7 cellular contexts compared by ENCODE assay signal in the genomic region with DNA sequence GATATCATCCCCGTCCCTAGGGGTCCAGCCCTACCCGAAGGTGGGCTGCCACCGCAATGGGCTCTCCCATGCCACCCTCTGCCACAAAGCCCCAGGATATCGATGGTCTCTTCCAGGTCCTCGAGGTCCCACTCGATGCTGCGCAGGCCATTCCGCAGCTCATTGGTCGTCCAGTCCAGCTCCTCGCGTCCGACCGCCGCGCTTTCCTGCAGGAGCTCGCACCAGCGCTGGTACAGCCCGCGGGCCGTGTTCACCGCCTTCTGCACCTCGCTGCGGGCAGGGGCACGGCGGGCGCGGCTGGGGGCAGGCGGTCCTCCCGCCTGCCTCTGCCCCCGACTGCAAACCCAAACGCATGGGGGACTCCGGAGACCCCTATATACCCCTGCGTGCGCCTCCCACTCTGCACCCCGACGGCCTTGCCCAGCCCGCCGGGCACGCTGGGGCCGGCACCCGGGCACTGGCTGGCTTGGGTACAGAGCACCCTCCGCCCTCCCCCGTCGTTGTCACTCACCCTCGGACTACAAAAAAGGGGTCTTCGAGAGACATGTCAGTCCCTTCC. TPM values are rescaled to one million over a fixed set of nuclear protein-coding genes. Genes with fewer than 3 reads are reported as not detected.
A peak's percentile ranks its signal among the peaks of the same experiment; 100 is the strongest.
DNase-seq lines count a peak whose midpoint lies in the region; ATAC-seq and TF ChIP-seq lines count a peak whose summit lies in the region.

No MANE protein-coding gene starts in this region.

- ATAC-seq in HG03196 (IDR thresholded peaks at IDR 0.05; ENCODE audit: unreplicated experiment) (peak; percentile 0), mucosa of descending colon (peak; percentile 4), GM21825 (IDR thresholded peaks at IDR 0.05; ENCODE audit: unreplicated experiment) (no peak)

- intact Hi-C loops in mucosa of descending colon (cut with DNase I, micrococcal nuclease): no loop called here

- H3F3A ChIP-seq in SK-N-SH (replicated peaks; ENCODE audit: insufficient read depth): peaks cover 11% of the 10 kb centered on the region

- H3K9me3 ChIP-seq in SK-N-SH: no peaks in the 10 kb centered on the region
- no peaks in the 10 kb centered on the region for H3K9me3 ChIP-seq in ectodermal cell (ENCODE audit: control insufficient read depth, low read length)
- H3K9me3 ChIP-seq in mucosa of descending colon: no peaks in the 10 kb centered on the region

- no peaks in the 10 kb centered on the region for H3K9me2 ChIP-seq in SK-N-SH

- WGBS in SK-N-SH (ENCODE audit: low lambda C conversion rate): 3% methylated on average over 16 of the region's 46 CpGs
- WGBS in ectodermal cell, 2 experiments: 1% methylated on average over 46 of the region's 46 CpGs

- H4K20me1 ChIP-seq in SK-N-SH (ENCODE audit: insufficient read depth): peaks cover 18% of the 10 kb centered on the region

- CTCF ChIA-PET in SK-N-SH (lab: Yijun Ruan, JAX): interaction anchor here (0.6 to 1.8 kb wide), 12 partner anchors 12 to 184 kb away, joined by 3 to 10 read pairs (median 4); no protein-coding TSS in a partner anchor

- peaks cover 0 to 7% of the 10 kb centered on the region in 2 experiments; a peak in 1 of 4 replicates for H3K4me1 ChIP-seq in SK-N-SH (ENCODE audit: control insufficient read depth in 1 of 2, insufficient read depth in 2 of 2, low read depth in 1 of 2, low read length in 1 of 2)
- H3K4me1 ChIP-seq in ectodermal cell (ENCODE audit: control insufficient read depth, insufficient read depth, low read length): peaks cover under 1% of the 10 kb centered on the region
- H3K4me1 ChIP-seq in mucosa of descending colon (ENCODE audit: low read depth): peaks cover 16% of the 10 kb centered on the region

- H3K36me3 ChIP-seq in SK-N-SH (replicated peaks in 1 of 2; ENCODE audit: control insufficient read depth in 1 of 2, insufficient read depth in 2 of 2, low read length in 1 of 2): peaks cover 3 to 15% of the 10 kb centered on the region in 2 experiments
- H3K36me3 ChIP-seq in ectodermal cell (ENCODE audit: control insufficient read depth, insufficient read depth, low read length): no peaks in the 10 kb centered on the region
- H3K36me3 ChIP-seq in mucosa of descending colon (ENCODE audit: low read depth): peaks cover 3% of the 10 kb centered on the region

- POLR2A ChIA-PET in SK-N-SH (lab: Yijun Ruan, JAX): interaction anchor here (0.7 to 2.8 kb wide), 6 partner anchors 11 to 31 kb away, joined by 3 to 24 read pairs (median 5); partner anchors contain the start of gene NACC1

- peak overlapping the region; percentile 94 for H3K9ac ChIP-seq in SK-N-SH

- TF ChIP-seq RAD21 in SK-N-SH (IDR thresholded peaks at IDR 0.05; ENCODE audit: low read length): no peak

- DNase-seq in GDM1 (lab: John Stamatoyannopoulos, UW) (peak; percentile 22), SK-N-SH (peak; percentile 66), mucosa of descending colon (peak in 2 of 3 donors; percentile 80 to 85), ureter (ENCODE audit: low spot score) (peak; percentile 66)

- peaks cover 62% of the 10 kb centered on the region for H3K79me2 ChIP-seq in SK-N-SH (ENCODE audit: insufficient read depth)

- H3K4me3 ChIP-seq in SK-N-SH (ENCODE audit: low read depth in 2 of 2, low read length in 1 of 2) (peak overlapping the region; percentile 83 to 94), ectodermal cell (ENCODE audit: insufficient read depth, low read depth, low read length) (peak overlapping the region; percentile 89), mucosa of descending colon (peak overlapping the region; percentile 56)

- peak overlapping the region; percentile 95 to 99 for H3K27ac ChIP-seq in SK-N-SH (ENCODE audit: low read depth in 2 of 2, low read length in 1 of 2)
- H3K27ac ChIP-seq in ectodermal cell (ENCODE audit: insufficient read depth, low read depth, low read length, poor library complexity, severe bottlenecking): no peak overlapping the region

- H3K27me3 ChIP-seq in SK-N-SH (ENCODE audit: insufficient read depth) (no peaks in the 10 kb centered on the region), ectodermal cell (ENCODE audit: control insufficient read depth, insufficient read depth, low read length, poor library complexity, severe bottlenecking) (no peaks in the 10 kb centered on the region)

- TF ChIP-seq CTCF in SK-N-SH (IDR thresholded peaks at IDR 0.05): no peak
- no peak for TF ChIP-seq CTCF in mucosa of descending colon (IDR thresholded peaks at IDR 0.05)

- TF ChIP-seq EP300 in SK-N-SH (IDR thresholded peaks at IDR 0.05; ENCODE audit: borderline replicate concordance in 1 of 2, low read depth in 1 of 2, low read length in 1 of 2): no peak

- H2AFZ ChIP-seq in SK-N-SH (ENCODE audit: low read depth): peak overlapping the region; percentile 71; the same call in 1 of the 2 replicates

- H3K4me2 ChIP-seq in SK-N-SH: peak overlapping the region; percentile 81

TF ChIP-seq in SK-N-SH, 30 proteins besides CTCF, POLR2A, EP300 and RAD21:
- TF ChIP-seq NFIC (IDR thresholded peaks at IDR 0.05; ENCODE audit: borderline replicate concordance) (no peak), TAF1 (IDR thresholded peaks at IDR 0.05; ENCODE audit: borderline replicate concordance, low read depth, low read length) (peak; percentile 30; the same call in 1 of the 2 replicates), NRF1 (IDR thresholded peaks at IDR 0.05; ENCODE audit: low read depth, low read length) (peak; percentile 46; the same call in 1 of the 2 replicates)
- TF ChIP-seq, protein P1, sequence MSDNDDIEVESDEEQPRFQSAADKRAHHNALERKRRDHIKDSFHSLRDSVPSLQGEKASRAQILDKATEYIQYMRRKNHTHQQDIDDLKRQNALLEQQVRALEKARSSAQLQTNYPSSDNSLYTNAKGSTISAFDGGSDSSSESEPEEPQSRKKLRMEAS (IDR thresholded peaks at IDR 0.05; ENCODE audit: low read depth): peak; percentile 77
TF ChIP-seq in SK-N-SH: peak in this region for 3.

RNA-seq across cellular contexts. Expression of gene STX10, which starts 0.5 kb away (rescaled TPM):
- polyA plus RNA-seq in SK-N-SH (2012; rRNA removed): 143 and 163 TPM in 2 replicates
- polyA plus RNA-seq in SK-N-SH (2012; cell fraction: cytosol; rRNA removed): 105 and 124 TPM in 2 replicates
- polyA plus RNA-seq in SK-N-SH (2012; cell fraction: nucleus; rRNA removed): 322 and 532 TPM in 2 replicates
- 37.9 TPM for polyA plus RNA-seq in ectodermal cell (2013, experiment 1 of 4)
- 32.1 TPM for polyA plus RNA-seq in ectodermal cell (2013, experiment 2 of 4)
- 39.2 TPM for polyA plus RNA-seq in ectodermal cell (2013, experiment 3 of 4)
- 38.1 TPM for polyA plus RNA-seq in ectodermal cell (2013, experiment 4 of 4)
- total RNA-seq in mucosa of descending colon: 10 to 100 TPM; 48.2 to 59.7 (median 49.3) TPM
- total RNA-seq in ureter: 37.3 TPM

RNA-seq across cellular contexts. Expression of gene IER2, which starts 0.5 kb away (rescaled TPM):
- polyA plus RNA-seq in SK-N-SH (2012; rRNA removed): 55.7 and 115 TPM in 2 replicates
- 56.1 and 82.2 TPM in 2 replicates for polyA plus RNA-seq in SK-N-SH (2012; cell fraction: cytosol; rRNA removed)
- 210 and 342 TPM in 2 replicates for polyA plus RNA-seq in SK-N-SH (2012; cell fraction: nucleus; rRNA removed)
- 77.9 TPM for polyA plus RNA-seq in ectodermal cell (2013, experiment 1 of 4)
- 70.4 TPM for polyA plus RNA-seq in ectodermal cell (2013, experiment 2 of 4)
- polyA plus RNA-seq in ectodermal cell (2013, experiment 3 of 4): 54.1 TPM
- 54.6 TPM for polyA plus RNA-seq in ectodermal cell (2013, experiment 4 of 4)
- total RNA-seq in mucosa of descending colon (100 to 1,000 TPM; 101 to 117 (median 112) TPM), ureter (94.0 TPM)

RNA-seq across cellular contexts. Expression of gene NACC1, which starts 31.6 kb away (rescaled TPM):
- polyA plus RNA-seq in SK-N-SH (2012; rRNA removed): 72.8 and 127 TPM in 2 replicates
- polyA plus RNA-seq in SK-N-SH (2012; cell fraction: cytosol; rRNA removed): 36.3 and 58.8 TPM in 2 replicates
- polyA plus RNA-seq in SK-N-SH (2012; cell fraction: nucleus; rRNA removed): 107 and 113 TPM in 2 replicates
- 124 TPM for polyA plus RNA-seq in ectodermal cell (2013, experiment 1 of 4)
- polyA plus RNA-seq in ectodermal cell (2013, experiment 2 of 4): 149 TPM
- polyA plus RNA-seq in ectodermal cell (2013, experiment 3 of 4): 79.0 TPM
- polyA plus RNA-seq in ectodermal cell (2013, experiment 4 of 4): 86.2 TPM
- total RNA-seq in mucosa of descending colon (10 to 100 TPM; 42.2 to 58.9 (median 54.1) TPM), ureter (57.0 TPM)

RNA-seq across cellular contexts. Expression of gene TRMT1, which starts 33.2 kb away (rescaled TPM):
- polyA plus RNA-seq in SK-N-SH (2012; rRNA removed): 60.9 and 64.9 TPM in 2 replicates
- 15.7 and 22.8 TPM in 2 replicates for polyA plus RNA-seq in SK-N-SH (2012; cell fraction: cytosol; rRNA removed)
- 485 and 635 TPM in 2 replicates for polyA plus RNA-seq in SK-N-SH (2012; cell fraction: nucleus; rRNA removed)
- polyA plus RNA-seq in ectodermal cell (2013, experiment 1 of 4): 46.9 TPM
- 41.7 TPM for polyA plus RNA-seq in ectodermal cell (2013, experiment 2 of 4)
- polyA plus RNA-seq in ectodermal cell (2013, experiment 3 of 4): 34.4 TPM
- 38.1 TPM for polyA plus RNA-seq in ectodermal cell (2013, experiment 4 of 4)
- total RNA-seq in mucosa of descending colon (10 to 100 TPM; 26.6 to 37.9 (median 30.0) TPM), ureter (54.6 TPM)

RNA-seq across cellular contexts. Expression of gene LYL1, which starts 47.0 kb away (rescaled TPM):
- polyA plus RNA-seq in SK-N-SH (2012; rRNA removed): 1.1 and 2.2 TPM in 2 replicates
- 0.80 and 1.8 TPM in 2 replicates for polyA plus RNA-seq in SK-N-SH (2012; cell fraction: cytosol; rRNA removed)
- polyA plus RNA-seq in SK-N-SH (2012; cell fraction: nucleus; rRNA removed): 3.7 and 4.9 TPM in 2 replicates
- polyA plus RNA-seq in ectodermal cell (2013, experiment 1 of 4): 0.43 TPM
- polyA plus RNA-seq in ectodermal cell (2013, experiment 2 of 4): 1.0 TPM
- polyA plus RNA-seq in ectodermal cell (2013, experiment 3 of 4): 1.6 TPM
- polyA plus RNA-seq in ectodermal cell (2013, experiment 4 of 4): 1.5 TPM
- total RNA-seq in mucosa of descending colon: 1 to 10 TPM; 1.7 to 7.6 (median 4.7) TPM
- total RNA-seq in ureter: 3.0 TPM

Comparison
In these comparisons a context has a peak if more than half of its experiments do, and no peak if none do; other contexts are left out.
1. DNase-seq: peak in every context shown above with its lines; median percentile 82 in mucosa of descending colon; 66 in SK-N-SH; 66 in ureter; 22 in GDM1.